ENCODE assay signal across 15 cellular contexts in genomic region chr2:66733361-66733760, GRCh38.
A peak's percentile ranks its signal among the peaks of the same experiment; 100 is the strongest.
DNase-seq lines count a peak whose midpoint lies in the region; ATAC-seq and TF ChIP-seq lines count a peak whose summit lies in the region.
"Had no signal": no experiment of that assay in that cellular context is flagged by ENCODE, and none has a peak within 500 bp of the region (broad histone marks: within the 10 kb centered on the region; RNA-seq: fewer than 3 reads in every experiment).

No MANE protein-coding gene starts in this region.

- no peaks in the 10 kb centered on the region for H3K36me3 ChIP-seq in transverse colon
- H3K36me3 ChIP-seq in prostate gland = no peaks in the 10 kb centered on the region

- no peaks in the 10 kb centered on the region for H3K9me3 ChIP-seq in transverse colon
- H3K9me3 ChIP-seq in prostate gland = no peaks in the 10 kb centered on the region

- WGBS in transverse colon (ENCODE audit: low coverage in 1 of 2), 2 donors = 20 to 53% methylated on average over 1 to 5 of the region's 5 CpGs
- WGBS in prostate gland = 73% methylated on average over 5 of the region's 5 CpGs

- peaks cover 36% of the 10 kb centered on the region for H3K4me1 Mint-ChIP-seq in mesothelial cell of epicardium
- H3K4me1 Mint-ChIP-seq in stimulated activated effector memory CD8-positive, alpha-beta T cell treated with anti-CD3 and anti-CD28 coated beads, Interleukin-12 subunit alpha, Interleukin-12 subunit beta, amount 100 ng/mL, for 72 hours = no peaks in the 10 kb centered on the region

- TF ChIP-seq POLR2A in transverse colon (IDR thresholded peaks at IDR 0.05) (no peak), prostate gland (IDR thresholded peaks at IDR 0.05) (no peak)

- intact Hi-C loops in transverse colon (cut with DNase I; ENCODE audit: low total_unique reads) (no loop called here), prostate gland (cut with DNase I) (no loop called here)

- H3K27ac ChIP-seq in transverse colon (peak overlapping the region; percentile 37 to 71 (median 64)), prostate gland (no peak overlapping the region)

- peaks cover under 1% of the 10 kb centered on the region for H3K36me3 Mint-ChIP-seq in mesothelial cell of epicardium
- no peaks in the 10 kb centered on the region for H3K36me3 Mint-ChIP-seq in stimulated activated effector memory CD8-positive, alpha-beta T cell treated with anti-CD3 and anti-CD28 coated beads, Interleukin-12 subunit alpha, Interleukin-12 subunit beta, amount 100 ng/mL, for 72 hours

- in situ Hi-C loops in transverse colon (cut with MboI; ENCODE audit: low pct_ligation_motif_present in 1 of 4, low pct_unique_long_range_greater_than_20kb in 1 of 4, low sequenced_read_pairs in 3 of 4) = no loop called here

- POLR2A ChIA-PET in HEK293T (lab: Yijun Ruan, JAX) = no interaction called here

- no peaks in the 10 kb centered on the region for H3K27me3 Mint-ChIP-seq in mesothelial cell of epicardium (ENCODE audit: low read depth)

- CTCF ChIA-PET in HEK293T (lab: Yijun Ruan, JAX) = no interaction called here

- H3K27me3 ChIP-seq in transverse colon (no peaks in the 10 kb centered on the region), prostate gland (replicated peaks; ENCODE audit: insufficient read depth) (no peaks in the 10 kb centered on the region)

- no peak overlapping the region for H3K4me3 ChIP-seq in transverse colon
- H3K4me3 ChIP-seq in prostate gland = no peak overlapping the region

- TF ChIP-seq EP300 in transverse colon (IDR thresholded peaks at IDR 0.05; ENCODE audit: low read depth) = no peak

- peaks cover 2% of the 10 kb centered on the region for H3K9me3 Mint-ChIP-seq in mesothelial cell of epicardium
- no peaks in the 10 kb centered on the region for H3K9me3 Mint-ChIP-seq in stimulated activated effector memory CD8-positive, alpha-beta T cell treated with anti-CD3 and anti-CD28 coated beads, Interleukin-12 subunit alpha, Interleukin-12 subunit beta, amount 100 ng/mL, for 72 hours

- DNase-seq in HEK293T (ENCODE audit: extremely low spot score) (no peak), NCI-H69 (lab: John Stamatoyannopoulos, UW) (peak; percentile 63), mesothelial cell of epicardium (ENCODE audit: low spot score in 2 of 2, unreplicated experiment in 2 of 2) (no peak), transverse colon (no peak), prostate gland (ENCODE audit: low spot score) (no peak), dermis blood vessel endothelial cell (no peak)
- no peak for DNase-seq in stimulated activated effector memory CD8-positive, alpha-beta T cell treated with anti-CD3 and anti-CD28 coated beads, Interleukin-12 subunit alpha, Interleukin-12 subunit beta, amount 100 ng/mL, for 72 hours (ENCODE audit: low spot score in 2 of 2)
- DNase-seq: AML-193, DND-41, H7, Karpas-422, NCI-H1417 treated with DMSO at 0.1 percent for 48 hours, NCI-H2081, NCI-H2227 treated with DMSO at 0.1 percent for 48 hours had no signal

- H3K27ac Mint-ChIP-seq in mesothelial cell of epicardium = peak overlapping the region; percentile 47
- H3K27ac Mint-ChIP-seq in stimulated activated effector memory CD8-positive, alpha-beta T cell treated with anti-CD3 and anti-CD28 coated beads, Interleukin-12 subunit alpha, Interleukin-12 subunit beta, amount 100 ng/mL, for 72 hours = no peak overlapping the region

- no peak for TF ChIP-seq CTCF in mesothelial cell of epicardium (IDR thresholded peaks at IDR 0.05; ENCODE audit: unreplicated experiment)
- no peak for TF ChIP-seq CTCF in transverse colon (IDR thresholded peaks at IDR 0.05)
- TF ChIP-seq CTCF in prostate gland (IDR thresholded peaks at IDR 0.05) = no peak

- H3K4me1 ChIP-seq in transverse colon (no peaks in the 10 kb centered on the region), prostate gland (replicated peaks) (no peaks in the 10 kb centered on the region)

- ATAC-seq in stimulated activated effector memory CD8-positive, alpha-beta T cell treated with anti-CD3 and anti-CD28 coated beads, Interleukin-12 subunit alpha, Interleukin-12 subunit beta, amount 100 ng/mL, for 72 hours = no peak
- ATAC-seq: SK-N-SH treated with all-trans-retinoic acid at 6 μM for 48 hours had no signal

- H3K4me3 Mint-ChIP-seq in mesothelial cell of epicardium = no peak overlapping the region
- no peak overlapping the region for H3K4me3 Mint-ChIP-seq in stimulated activated effector memory CD8-positive, alpha-beta T cell treated with anti-CD3 and anti-CD28 coated beads, Interleukin-12 subunit alpha, Interleukin-12 subunit beta, amount 100 ng/mL, for 72 hours

TF ChIP-seq in HEK293T, 16 proteins besides CTCF, POLR2A, EP300 and RAD21:
- no peak for TF ChIP-seq SUZ12 (IDR thresholded peaks at IDR 0.05)
- no peak for TF ChIP-seq FOXA1 (IDR thresholded peaks at IDR 0.05)
- TF ChIP-seq ZNF384 (IDR thresholded peaks at IDR 0.05) = no peak
- TF ChIP-seq, protein P1, sequence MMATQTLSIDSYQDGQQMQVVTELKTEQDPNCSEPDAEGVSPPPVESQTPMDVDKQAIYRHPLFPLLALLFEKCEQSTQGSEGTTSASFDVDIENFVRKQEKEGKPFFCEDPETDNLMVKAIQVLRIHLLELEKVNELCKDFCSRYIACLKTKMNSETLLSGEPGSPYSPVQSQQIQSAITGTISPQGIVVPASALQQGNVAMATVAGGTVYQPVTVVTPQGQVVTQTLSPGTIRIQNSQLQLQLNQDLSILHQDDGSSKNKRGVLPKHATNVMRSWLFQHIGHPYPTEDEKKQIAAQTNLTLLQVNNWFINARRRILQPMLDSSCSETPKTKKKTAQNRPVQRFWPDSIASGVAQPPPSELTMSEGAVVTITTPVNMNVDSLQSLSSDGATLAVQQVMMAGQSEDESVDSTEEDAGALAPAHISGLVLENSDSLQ (IDR thresholded peaks at IDR 0.05) = peak; percentile 91

Comparison
In these comparisons a context has a peak if more than half of its experiments do, and no peak if none do; other contexts are left out.
1. H3K27ac ChIP-seq: peak in transverse colon (4 of 4); none in prostate gland (0 of 2).